In the genomic region with DNA sequence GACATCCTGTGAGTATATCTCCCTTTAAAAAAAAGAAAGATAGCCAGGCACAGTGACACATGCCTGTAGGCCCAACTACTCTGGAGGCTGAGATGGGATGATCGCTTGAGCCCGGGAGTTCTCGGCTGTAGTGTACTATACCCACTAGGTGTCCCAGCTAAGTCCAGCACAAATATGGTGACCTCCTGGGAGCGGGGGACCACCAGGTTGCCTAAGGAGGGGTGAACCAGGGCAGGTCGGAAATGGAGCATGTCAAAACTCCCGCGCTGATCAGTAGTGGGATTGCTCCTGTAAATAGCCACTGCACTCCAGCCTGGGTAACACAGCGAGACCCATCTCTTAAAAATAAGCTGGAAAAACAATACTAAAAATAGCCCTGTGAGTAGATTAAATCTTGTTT, we compare ENCODE assay signal across 1 cellular context.
TF ChIP-seq lines count a peak whose summit lies in the region.

No MANE protein-coding gene starts in this region.

TF ChIP-seq in HepG2, 621 proteins besides CTCF, POLR2A, EP300 and RAD21:
- TF ChIP-seq ZNF749 (CRISPR knock-in tag; IDR thresholded peaks at IDR 0.05; ENCODE audit: borderline replicate concordance) (no peak), ZNF230 (CRISPR knock-in tag; IDR thresholded peaks at IDR 0.05) (0 out of 2 replicates have a peak, but pooled peaks have one; percentile 48)
